1 cellular context compared by ENCODE assay signal in the genomic region with DNA sequence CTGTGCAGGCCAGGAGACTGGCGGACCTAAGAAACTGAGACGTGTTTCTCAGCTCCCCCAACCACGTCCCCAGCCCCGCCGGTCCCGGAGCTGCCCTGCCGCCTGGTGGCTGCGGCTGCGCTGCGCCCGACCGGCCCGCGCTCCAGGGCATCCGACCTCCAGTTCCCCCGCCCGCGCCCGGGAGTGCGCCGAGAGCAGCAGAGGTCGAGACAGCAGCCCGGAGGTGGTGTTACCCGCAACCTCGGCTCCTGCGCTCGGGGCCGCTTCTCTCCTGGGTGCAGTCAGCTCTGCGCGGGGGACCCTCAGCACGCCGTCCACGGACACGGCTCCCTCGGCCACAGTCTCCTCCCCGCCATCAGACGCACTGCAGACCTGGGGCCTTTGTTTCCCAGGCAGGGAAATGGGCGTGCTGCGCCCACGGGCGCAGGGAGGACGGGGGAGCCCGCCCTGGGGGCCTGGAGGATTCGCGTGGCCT.
A peak's percentile ranks its signal among the peaks of the same experiment; 100 is the strongest.
TF ChIP-seq lines count a peak whose summit lies in the region.

No MANE protein-coding gene starts in this region.

TF ChIP-seq in K562, 482 proteins besides CTCF, POLR2A, EP300 and RAD21 (continued from another document and continues in another):
- TF ChIP-seq, protein P1, sequence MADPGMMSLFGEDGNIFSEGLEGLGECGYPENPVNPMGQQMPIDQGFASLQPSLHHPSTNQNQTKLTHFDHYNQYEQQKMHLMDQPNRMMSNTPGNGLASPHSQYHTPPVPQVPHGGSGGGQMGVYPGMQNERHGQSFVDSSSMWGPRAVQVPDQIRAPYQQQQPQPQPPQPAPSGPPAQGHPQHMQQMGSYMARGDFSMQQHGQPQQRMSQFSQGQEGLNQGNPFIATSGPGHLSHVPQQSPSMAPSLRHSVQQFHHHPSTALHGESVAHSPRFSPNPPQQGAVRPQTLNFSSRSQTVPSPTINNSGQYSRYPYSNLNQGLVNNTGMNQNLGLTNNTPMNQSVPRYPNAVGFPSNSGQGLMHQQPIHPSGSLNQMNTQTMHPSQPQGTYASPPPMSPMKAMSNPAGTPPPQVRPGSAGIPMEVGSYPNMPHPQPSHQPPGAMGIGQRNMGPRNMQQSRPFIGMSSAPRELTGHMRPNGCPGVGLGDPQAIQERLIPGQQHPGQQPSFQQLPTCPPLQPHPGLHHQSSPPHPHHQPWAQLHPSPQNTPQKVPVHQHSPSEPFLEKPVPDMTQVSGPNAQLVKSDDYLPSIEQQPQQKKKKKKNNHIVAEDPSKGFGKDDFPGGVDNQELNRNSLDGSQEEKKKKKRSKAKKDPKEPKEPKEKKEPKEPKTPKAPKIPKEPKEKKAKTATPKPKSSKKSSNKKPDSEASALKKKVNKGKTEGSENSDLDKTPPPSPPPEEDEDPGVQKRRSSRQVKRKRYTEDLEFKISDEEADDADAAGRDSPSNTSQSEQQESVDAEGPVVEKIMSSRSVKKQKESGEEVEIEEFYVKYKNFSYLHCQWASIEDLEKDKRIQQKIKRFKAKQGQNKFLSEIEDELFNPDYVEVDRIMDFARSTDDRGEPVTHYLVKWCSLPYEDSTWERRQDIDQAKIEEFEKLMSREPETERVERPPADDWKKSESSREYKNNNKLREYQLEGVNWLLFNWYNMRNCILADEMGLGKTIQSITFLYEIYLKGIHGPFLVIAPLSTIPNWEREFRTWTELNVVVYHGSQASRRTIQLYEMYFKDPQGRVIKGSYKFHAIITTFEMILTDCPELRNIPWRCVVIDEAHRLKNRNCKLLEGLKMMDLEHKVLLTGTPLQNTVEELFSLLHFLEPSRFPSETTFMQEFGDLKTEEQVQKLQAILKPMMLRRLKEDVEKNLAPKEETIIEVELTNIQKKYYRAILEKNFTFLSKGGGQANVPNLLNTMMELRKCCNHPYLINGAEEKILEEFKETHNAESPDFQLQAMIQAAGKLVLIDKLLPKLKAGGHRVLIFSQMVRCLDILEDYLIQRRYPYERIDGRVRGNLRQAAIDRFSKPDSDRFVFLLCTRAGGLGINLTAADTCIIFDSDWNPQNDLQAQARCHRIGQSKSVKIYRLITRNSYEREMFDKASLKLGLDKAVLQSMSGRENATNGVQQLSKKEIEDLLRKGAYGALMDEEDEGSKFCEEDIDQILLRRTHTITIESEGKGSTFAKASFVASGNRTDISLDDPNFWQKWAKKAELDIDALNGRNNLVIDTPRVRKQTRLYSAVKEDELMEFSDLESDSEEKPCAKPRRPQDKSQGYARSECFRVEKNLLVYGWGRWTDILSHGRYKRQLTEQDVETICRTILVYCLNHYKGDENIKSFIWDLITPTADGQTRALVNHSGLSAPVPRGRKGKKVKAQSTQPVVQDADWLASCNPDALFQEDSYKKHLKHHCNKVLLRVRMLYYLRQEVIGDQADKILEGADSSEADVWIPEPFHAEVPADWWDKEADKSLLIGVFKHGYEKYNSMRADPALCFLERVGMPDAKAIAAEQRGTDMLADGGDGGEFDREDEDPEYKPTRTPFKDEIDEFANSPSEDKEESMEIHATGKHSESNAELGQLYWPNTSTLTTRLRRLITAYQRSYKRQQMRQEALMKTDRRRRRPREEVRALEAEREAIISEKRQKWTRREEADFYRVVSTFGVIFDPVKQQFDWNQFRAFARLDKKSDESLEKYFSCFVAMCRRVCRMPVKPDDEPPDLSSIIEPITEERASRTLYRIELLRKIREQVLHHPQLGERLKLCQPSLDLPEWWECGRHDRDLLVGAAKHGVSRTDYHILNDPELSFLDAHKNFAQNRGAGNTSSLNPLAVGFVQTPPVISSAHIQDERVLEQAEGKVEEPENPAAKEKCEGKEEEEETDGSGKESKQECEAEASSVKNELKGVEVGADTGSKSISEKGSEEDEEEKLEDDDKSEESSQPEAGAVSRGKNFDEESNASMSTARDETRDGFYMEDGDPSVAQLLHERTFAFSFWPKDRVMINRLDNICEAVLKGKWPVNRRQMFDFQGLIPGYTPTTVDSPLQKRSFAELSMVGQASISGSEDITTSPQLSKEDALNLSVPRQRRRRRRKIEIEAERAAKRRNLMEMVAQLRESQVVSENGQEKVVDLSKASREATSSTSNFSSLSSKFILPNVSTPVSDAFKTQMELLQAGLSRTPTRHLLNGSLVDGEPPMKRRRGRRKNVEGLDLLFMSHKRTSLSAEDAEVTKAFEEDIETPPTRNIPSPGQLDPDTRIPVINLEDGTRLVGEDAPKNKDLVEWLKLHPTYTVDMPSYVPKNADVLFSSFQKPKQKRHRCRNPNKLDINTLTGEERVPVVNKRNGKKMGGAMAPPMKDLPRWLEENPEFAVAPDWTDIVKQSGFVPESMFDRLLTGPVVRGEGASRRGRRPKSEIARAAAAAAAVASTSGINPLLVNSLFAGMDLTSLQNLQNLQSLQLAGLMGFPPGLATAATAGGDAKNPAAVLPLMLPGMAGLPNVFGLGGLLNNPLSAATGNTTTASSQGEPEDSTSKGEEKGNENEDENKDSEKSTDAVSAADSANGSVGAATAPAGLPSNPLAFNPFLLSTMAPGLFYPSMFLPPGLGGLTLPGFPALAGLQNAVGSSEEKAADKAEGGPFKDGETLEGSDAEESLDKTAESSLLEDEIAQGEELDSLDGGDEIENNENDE (IDR thresholded peaks at IDR 0.05; ENCODE audit: low read depth, low read length): no peak
- TF ChIP-seq NFIC (IDR thresholded peaks at IDR 0.05) (no peak), CTBP1 (IDR thresholded peaks at IDR 0.05; ENCODE audit: borderline replicate concordance) (peak; percentile 85), KLF10 (CRISPR knock-in tag; IDR thresholded peaks at IDR 0.05) (no peak), ILF3 (IDR thresholded peaks at IDR 0.05; ENCODE audit: borderline replicate concordance) (no peak), SMAD4 (CRISPR knock-in tag; conservative IDR thresholded peaks at IDR 0.05) (peak; percentile 64; the same call in 1 of the 2 replicates), YY1 (IDR thresholded peaks at IDR 0.05; ENCODE audit: borderline replicate concordance in 1 of 3, control insufficient read depth in 1 of 3, extremely low read depth in 1 of 3, insufficient read depth in 3 of 3, insufficient read length in 1 of 3, insufficient replicate concordance in 2 of 3, low read depth in 1 of 3, low read length in 2 of 3) (peak in 1 of 3 experiments; percentile 28), POLR2AphosphoS5 (IDR thresholded peaks at IDR 0.05; ENCODE audit: control insufficient read depth, insufficient read depth, low read depth, low read length) (no peak), CBFA2T3 (IDR thresholded peaks at IDR 0.05) (no peak), NFIX (CRISPR knock-in tag; IDR thresholded peaks at IDR 0.05; ENCODE audit: low read depth) (no peak), MEIS2 (IDR thresholded peaks at IDR 0.05; ENCODE audit: partially characterized antibody) (no peak), FIP1L1 (IDR thresholded peaks at IDR 0.05; ENCODE audit: low read depth, low read length, poor library complexity, severe bottlenecking) (peak; percentile 71), XRCC5 (IDR thresholded peaks at IDR 0.05; ENCODE audit: low read depth, low read length) (0 out of 2 replicates have a peak, but pooled peaks have one; percentile 58), BCOR (IDR thresholded peaks at IDR 0.05) (peak; percentile 88), CCNT2 (IDR thresholded peaks at IDR 0.05; ENCODE audit: borderline replicate concordance, extremely low read depth, insufficient read length, low read depth, low read length) (peak; percentile 49), GABPB1 (CRISPR knock-in tag; IDR thresholded peaks at IDR 0.05) (peak; percentile 77; the same call in 1 of the 2 replicates), SMARCA4 (IDR thresholded peaks at IDR 0.05) (no peak), HMGN3 (IDR thresholded peaks at IDR 0.05; ENCODE audit: borderline replicate concordance, extremely low read depth, insufficient read length, low read depth, low read length) (peak; percentile 52), HNRNPL (IDR thresholded peaks at IDR 0.05; ENCODE audit: low read depth, low read length) (0 out of 2 replicates have a peak, but pooled peaks have one; percentile 59), ZNF436 (CRISPR knock-in tag; IDR thresholded peaks at IDR 0.05) (no peak), HDAC2 (IDR thresholded peaks at IDR 0.05) (0 out of 2 replicates have a peak, but pooled peaks have one; percentile 45), ZNF41 (CRISPR knock-in tag; conservative IDR thresholded peaks at IDR 0.05) (no peak), SP1 (CRISPR knock-in tag; IDR thresholded peaks at IDR 0.05) (0 out of 2 replicates have a peak, but pooled peaks have one; percentile 24), RB1 (IDR thresholded peaks at IDR 0.05; ENCODE audit: low read depth) (peak; percentile 89; the same call in 1 of the 2 replicates), NRF1 (conservative IDR thresholded peaks at IDR 0.05 in 1 of 2, IDR thresholded peaks at IDR 0.05 in 1 of 2) (peak; percentile 80 to 84), HDAC1 (IDR thresholded peaks at IDR 0.05) (peak in 1 of 2 experiments; percentile 51; a peak in 1 of 4 replicates), GABPB2 (CRISPR knock-in tag; conservative IDR thresholded peaks at IDR 0.05) (no peak), CEBPB (tag; IDR thresholded peaks at IDR 0.05) (no peak), ZNF184 (CRISPR knock-in tag; IDR thresholded peaks at IDR 0.05) (no peak), BACH1 (tag; IDR thresholded peaks at IDR 0.05) (no peak), HNRNPK (IDR thresholded peaks at IDR 0.05; ENCODE audit: low read depth, low read length, poor library complexity, severe bottlenecking) (no peak), MED1 (CRISPR knock-in tag; IDR thresholded peaks at IDR 0.05; ENCODE audit: borderline replicate concordance) (no peak), MYNN (IDR thresholded peaks at IDR 0.05) (no peak), MYNN (CRISPR knock-in tag; IDR thresholded peaks at IDR 0.05) (no peak), ARID2 (IDR thresholded peaks at IDR 0.05) (no peak), PHF20 (IDR thresholded peaks at IDR 0.05; ENCODE audit: partially characterized antibody) (peak; percentile 55)
- TF ChIP-seq, protein P2, sequence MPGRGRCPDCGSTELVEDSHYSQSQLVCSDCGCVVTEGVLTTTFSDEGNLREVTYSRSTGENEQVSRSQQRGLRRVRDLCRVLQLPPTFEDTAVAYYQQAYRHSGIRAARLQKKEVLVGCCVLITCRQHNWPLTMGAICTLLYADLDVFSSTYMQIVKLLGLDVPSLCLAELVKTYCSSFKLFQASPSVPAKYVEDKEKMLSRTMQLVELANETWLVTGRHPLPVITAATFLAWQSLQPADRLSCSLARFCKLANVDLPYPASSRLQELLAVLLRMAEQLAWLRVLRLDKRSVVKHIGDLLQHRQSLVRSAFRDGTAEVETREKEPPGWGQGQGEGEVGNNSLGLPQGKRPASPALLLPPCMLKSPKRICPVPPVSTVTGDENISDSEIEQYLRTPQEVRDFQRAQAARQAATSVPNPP (IDR thresholded peaks at IDR 0.05; ENCODE audit: borderline replicate concordance, insufficient read depth, insufficient read length): no peak
- TF ChIP-seq, protein P3, sequence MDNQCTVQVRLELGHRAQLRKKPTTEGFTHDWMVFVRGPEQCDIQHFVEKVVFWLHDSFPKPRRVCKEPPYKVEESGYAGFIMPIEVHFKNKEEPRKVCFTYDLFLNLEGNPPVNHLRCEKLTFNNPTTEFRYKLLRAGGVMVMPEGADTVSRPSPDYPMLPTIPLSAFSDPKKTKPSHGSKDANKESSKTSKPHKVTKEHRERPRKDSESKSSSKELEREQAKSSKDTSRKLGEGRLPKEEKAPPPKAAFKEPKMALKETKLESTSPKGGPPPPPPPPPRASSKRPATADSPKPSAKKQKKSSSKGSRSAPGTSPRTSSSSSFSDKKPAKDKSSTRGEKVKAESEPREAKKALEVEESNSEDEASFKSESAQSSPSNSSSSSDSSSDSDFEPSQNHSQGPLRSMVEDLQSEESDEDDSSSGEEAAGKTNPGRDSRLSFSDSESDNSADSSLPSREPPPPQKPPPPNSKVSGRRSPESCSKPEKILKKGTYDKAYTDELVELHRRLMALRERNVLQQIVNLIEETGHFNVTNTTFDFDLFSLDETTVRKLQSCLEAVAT (IDR thresholded peaks at IDR 0.05): no peak
- TF ChIP-seq, protein P4, sequence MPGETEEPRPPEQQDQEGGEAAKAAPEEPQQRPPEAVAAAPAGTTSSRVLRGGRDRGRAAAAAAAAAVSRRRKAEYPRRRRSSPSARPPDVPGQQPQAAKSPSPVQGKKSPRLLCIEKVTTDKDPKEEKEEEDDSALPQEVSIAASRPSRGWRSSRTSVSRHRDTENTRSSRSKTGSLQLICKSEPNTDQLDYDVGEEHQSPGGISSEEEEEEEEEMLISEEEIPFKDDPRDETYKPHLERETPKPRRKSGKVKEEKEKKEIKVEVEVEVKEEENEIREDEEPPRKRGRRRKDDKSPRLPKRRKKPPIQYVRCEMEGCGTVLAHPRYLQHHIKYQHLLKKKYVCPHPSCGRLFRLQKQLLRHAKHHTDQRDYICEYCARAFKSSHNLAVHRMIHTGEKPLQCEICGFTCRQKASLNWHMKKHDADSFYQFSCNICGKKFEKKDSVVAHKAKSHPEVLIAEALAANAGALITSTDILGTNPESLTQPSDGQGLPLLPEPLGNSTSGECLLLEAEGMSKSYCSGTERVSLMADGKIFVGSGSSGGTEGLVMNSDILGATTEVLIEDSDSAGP (CRISPR knock-in tag; IDR thresholded peaks at IDR 0.05): no peak
- TF ChIP-seq, protein P5, sequence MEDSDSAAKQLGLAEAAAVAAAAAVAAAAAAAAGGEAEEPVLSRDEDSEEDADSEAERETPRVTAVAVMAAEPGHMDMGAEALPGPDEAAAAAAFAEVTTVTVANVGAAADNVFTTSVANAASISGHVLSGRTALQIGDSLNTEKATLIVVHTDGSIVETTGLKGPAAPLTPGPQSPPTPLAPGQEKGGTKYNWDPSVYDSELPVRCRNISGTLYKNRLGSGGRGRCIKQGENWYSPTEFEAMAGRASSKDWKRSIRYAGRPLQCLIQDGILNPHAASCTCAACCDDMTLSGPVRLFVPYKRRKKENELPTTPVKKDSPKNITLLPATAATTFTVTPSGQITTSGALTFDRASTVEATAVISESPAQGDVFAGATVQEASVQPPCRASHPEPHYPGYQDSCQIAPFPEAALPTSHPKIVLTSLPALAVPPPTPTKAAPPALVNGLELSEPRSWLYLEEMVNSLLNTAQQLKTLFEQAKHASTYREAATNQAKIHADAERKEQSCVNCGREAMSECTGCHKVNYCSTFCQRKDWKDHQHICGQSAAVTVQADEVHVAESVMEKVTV (CRISPR knock-in tag; IDR thresholded peaks at IDR 0.05): peak; percentile 64
- TF ChIP-seq, protein P6, sequence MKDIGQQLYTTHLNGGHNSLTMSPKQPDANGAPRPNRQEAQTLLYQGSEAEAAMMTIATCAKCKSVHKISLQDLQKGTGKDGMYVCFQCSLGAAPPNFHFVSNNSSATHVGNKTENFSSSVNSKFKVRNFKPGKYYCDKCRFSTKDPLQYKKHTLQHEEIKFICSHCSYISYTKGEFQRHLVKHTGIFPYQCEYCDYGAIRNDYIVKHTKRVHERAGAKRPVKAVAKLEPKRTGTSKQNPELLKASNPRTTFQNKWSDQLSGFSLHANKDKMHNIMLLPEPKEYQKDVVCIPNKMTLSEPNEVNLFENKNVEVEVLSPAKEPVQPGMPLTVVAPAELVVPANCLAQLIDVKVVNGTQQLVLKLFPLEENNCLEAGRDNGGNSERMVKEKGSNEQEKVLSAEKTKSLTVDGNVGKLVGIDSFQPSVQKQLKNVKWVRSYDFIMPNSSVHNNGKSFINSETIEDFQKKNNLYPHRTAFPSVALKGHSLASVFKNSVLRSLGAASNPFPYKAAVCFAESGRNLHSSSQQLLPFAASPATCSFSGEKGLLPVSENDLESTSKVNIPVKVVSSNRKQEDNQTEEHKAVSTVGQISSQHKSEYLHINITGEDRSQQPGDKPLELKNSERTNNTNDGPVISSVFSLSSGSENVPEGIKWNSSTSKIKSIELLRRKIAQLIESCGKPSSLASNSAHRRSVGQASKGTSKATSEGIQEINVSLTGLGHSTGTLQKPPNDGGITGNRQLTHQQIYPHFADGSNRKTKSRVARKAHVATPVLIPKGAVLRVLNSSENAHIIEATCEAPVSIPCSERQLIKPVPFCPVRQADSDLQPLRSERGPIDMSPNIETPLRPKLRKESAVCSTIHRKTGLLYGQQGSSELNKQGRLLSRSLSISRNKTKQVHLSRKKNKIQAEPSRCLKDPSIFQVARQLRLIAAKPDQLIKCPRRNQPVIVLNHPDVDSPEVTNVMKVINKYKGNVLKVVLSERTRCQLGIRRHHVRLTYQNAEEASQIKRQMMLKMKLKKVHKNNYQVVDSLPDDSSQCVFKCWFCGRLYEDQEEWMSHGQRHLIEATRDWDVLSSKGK (CRISPR knock-in tag; IDR thresholded peaks at IDR 0.05): no peak
